Comparison of ENCODE assay signal across 1 cellular context in genomic region chr20:25586877-25587276, GRCh38.
TF ChIP-seq lines count a peak whose summit lies in the region.

No MANE protein-coding gene starts in this region.

TF ChIP-seq in HepG2, 621 proteins besides CTCF, POLR2A, EP300 and RAD21 (continued from another document):
- TF ChIP-seq FOXA1 (IDR thresholded peaks at IDR 0.05) = no peak
- TF ChIP-seq FOXA1 (CRISPR knock-in tag; IDR thresholded peaks at IDR 0.05) = 0 out of 2 replicates have a peak, but pooled peaks have one; percentile 16
- no peak for TF ChIP-seq THRA (CRISPR knock-in tag; IDR thresholded peaks at IDR 0.05; ENCODE audit: borderline replicate concordance)
- TF ChIP-seq JUNB (CRISPR knock-in tag; IDR thresholded peaks at IDR 0.05; ENCODE audit: borderline replicate concordance) = peak; percentile 64; the same call in 1 of the 2 replicates
- TF ChIP-seq ZNF564 (CRISPR knock-in tag; IDR thresholded peaks at IDR 0.05) = no peak
- peak; percentile 71 for TF ChIP-seq FOSL1 (CRISPR knock-in tag; IDR thresholded peaks at IDR 0.05; ENCODE audit: borderline replicate concordance)
- TF ChIP-seq ZHX1 (CRISPR knock-in tag; IDR thresholded peaks at IDR 0.05; ENCODE audit: low read depth) = 0 out of 2 replicates have a peak, but pooled peaks have one; percentile 14
- peak; percentile 73; the same call in 1 of the 2 replicates for TF ChIP-seq ADNP (CRISPR knock-in tag; IDR thresholded peaks at IDR 0.05)
- 0 out of 2 replicates have a peak, but pooled peaks have one; percentile 18 for TF ChIP-seq CBX5 (CRISPR knock-in tag; IDR thresholded peaks at IDR 0.05; ENCODE audit: borderline replicate concordance)
- 0 out of 2 replicates have a peak, but pooled peaks have one; percentile 14 for TF ChIP-seq ARID5B (CRISPR knock-in tag; IDR thresholded peaks at IDR 0.05)
- peak; percentile 57; the same call in 1 of the 2 replicates for TF ChIP-seq ZMYM2 (CRISPR knock-in tag; IDR thresholded peaks at IDR 0.05)
- 0 out of 2 replicates have a peak, but pooled peaks have one; percentile 18 for TF ChIP-seq FOXA3 (CRISPR knock-in tag; IDR thresholded peaks at IDR 0.05)
- TF ChIP-seq ATF3 (CRISPR knock-in tag; IDR thresholded peaks at IDR 0.05) = peak; percentile 77
- peak; percentile 90 for TF ChIP-seq ZNF362 (CRISPR knock-in tag; IDR thresholded peaks at IDR 0.05; ENCODE audit: borderline replicate concordance)
